Comparison of ENCODE assay signal across 14 cellular contexts in the genomic region with DNA sequence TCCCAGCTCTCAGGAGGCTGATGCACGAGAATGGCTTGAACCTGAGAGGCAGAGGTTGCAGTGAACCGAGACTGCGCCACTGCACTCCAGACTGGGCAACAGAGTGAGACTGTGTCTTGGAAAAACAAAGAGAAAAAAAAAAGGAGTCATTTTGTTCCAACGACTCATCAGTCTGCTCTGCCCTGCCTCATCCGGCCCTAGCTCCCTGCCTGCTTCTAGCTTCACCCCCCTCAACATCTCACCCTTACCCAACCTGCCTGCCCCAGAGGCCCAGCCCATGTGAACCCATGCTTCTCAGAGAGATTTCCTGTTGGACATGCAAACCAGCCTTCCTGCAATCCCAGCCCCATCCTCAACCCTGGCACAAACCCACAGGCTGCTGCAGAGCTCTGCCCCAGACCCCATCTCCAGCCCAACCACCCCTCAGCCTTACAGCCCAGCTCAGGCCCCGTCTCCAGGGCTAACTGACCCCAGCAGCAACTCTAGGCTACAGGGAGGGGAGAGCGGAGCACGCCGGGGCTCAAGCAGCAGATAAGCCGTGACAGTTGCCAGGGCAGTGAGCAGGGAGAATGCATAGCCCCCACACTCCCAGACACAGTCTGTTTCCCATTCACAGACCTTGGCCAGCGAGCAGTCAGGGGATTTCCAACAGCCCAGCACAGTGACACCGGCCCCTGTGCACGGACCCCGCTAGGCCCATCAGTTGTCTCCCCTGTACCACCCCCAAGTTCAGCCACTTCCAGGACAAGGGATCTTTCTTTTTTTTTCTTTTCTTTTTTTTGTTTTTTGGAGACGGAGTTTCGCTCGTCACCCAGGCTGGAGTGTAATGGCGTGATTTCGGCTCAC.
DNase-seq lines count a peak whose midpoint lies in the region; ATAC-seq, FAIRE-seq and TF ChIP-seq lines count a peak whose summit lies in the region.
"Had no signal": no experiment of that assay in that cellular context is flagged by ENCODE, and none has a peak within 500 bp of the region (broad histone marks: within the 10 kb centered on the region; RNA-seq: fewer than 3 reads in every experiment).

No MANE protein-coding gene starts in this region.

- DNase-seq in T-helper 1 cell (no peak), T-helper 17 cell (no peak), fibroblast of the aortic adventitia (ENCODE audit: low read depth) (peak; percentile 28), NOMO-1 (lab: John Stamatoyannopoulos, UW; ENCODE audit: unreplicated experiment in 2 of 2) (no peak), small intestine (no peak)
- DNase-seq: activated T-cell treated with anti-CD3 and anti-CD28 coated beads, Interleukin-2, amount 50 U/mL, for 1 hour; effector CD4-positive, alpha-beta T cell; NCI-H446; T-helper 2 cell had no signal

- H3K36me3 Mint-ChIP-seq in T-helper 1 cell treated with Interleukin-12 subunit alpha and Interleukin-12 subunit beta and Interleukin-4 antibody, amounts not matched to agents 30 μg/mL and 1 μg/mL, for 36 hours (ENCODE audit: low read depth), result peaks cover 2% of the 10 kb centered on the region
- H3K36me3 Mint-ChIP-seq in T-helper 17 cell (ENCODE audit: low read depth), result peaks cover 2% of the 10 kb centered on the region

- no peaks in the 10 kb centered on the region for H3K9me3 Mint-ChIP-seq in T-helper 1 cell treated with Interleukin-12 subunit alpha and Interleukin-12 subunit beta and Interleukin-4 antibody, amounts not matched to agents 30 μg/mL and 1 μg/mL, for 36 hours

- no peak for TF ChIP-seq CTCF in fibroblast of the aortic adventitia (IDR thresholded peaks at IDR 0.05; ENCODE audit: insufficient read depth, low read length)

- no peak overlapping the region for H3K4me3 Mint-ChIP-seq in T-helper 1 cell treated with Interleukin-12 subunit alpha and Interleukin-12 subunit beta and Interleukin-4 antibody, amounts not matched to agents 30 μg/mL and 1 μg/mL, for 36 hours
- no peak overlapping the region for H3K4me3 Mint-ChIP-seq in T-helper 17 cell

- peaks cover 3% of the 10 kb centered on the region for H3K4me1 Mint-ChIP-seq in T-helper 1 cell treated with Interleukin-12 subunit alpha and Interleukin-12 subunit beta and Interleukin-4 antibody, amounts not matched to agents 30 μg/mL and 1 μg/mL, for 36 hours (ENCODE audit: low read depth)
- H3K4me1 Mint-ChIP-seq in T-helper 17 cell, result peaks cover 8% of the 10 kb centered on the region

- no peak for ATAC-seq in T-helper 17 cell
- ATAC-seq in GM21381 (IDR thresholded peaks at IDR 0.05; ENCODE audit: unreplicated experiment), result no peak

- H3K4me3 ChIP-seq in fibroblast of the aortic adventitia (ENCODE audit: low read depth, low read length), result no peak overlapping the region
- H3K4me3 ChIP-seq in skeletal muscle satellite cell (ENCODE audit: low read length), result no peak overlapping the region
- no peak overlapping the region for H3K4me3 ChIP-seq in small intestine (ENCODE audit: low read depth in 1 of 2, low read length in 2 of 2)

- H3K36me3 ChIP-seq in skeletal muscle satellite cell (ENCODE audit: insufficient read depth, low read length) (peaks cover 25% of the 10 kb centered on the region), small intestine (ENCODE audit: control insufficient read depth in 2 of 2, insufficient read depth in 2 of 2, low read length in 2 of 2) (peaks cover 9% of the 10 kb centered on the region in 2 donors)

- H3K27ac Mint-ChIP-seq in T-helper 1 cell treated with Interleukin-12 subunit alpha and Interleukin-12 subunit beta and Interleukin-4 antibody, amounts not matched to agents 30 μg/mL and 1 μg/mL, for 36 hours, result peak overlapping the region; percentile 57
- peak overlapping the region; percentile 27 for H3K27ac Mint-ChIP-seq in T-helper 17 cell

- peak overlapping the region; percentile 8 for H3K4me2 ChIP-seq in skeletal muscle satellite cell (ENCODE audit: low read length)

- H3K27me3 Mint-ChIP-seq in T-helper 1 cell treated with Interleukin-12 subunit alpha and Interleukin-12 subunit beta and Interleukin-4 antibody, amounts not matched to agents 30 μg/mL and 1 μg/mL, for 36 hours (ENCODE audit: low read depth), result no peaks in the 10 kb centered on the region
- H3K27me3 Mint-ChIP-seq in T-helper 17 cell, result no peaks in the 10 kb centered on the region

- 86 to 93% (median 91%) methylated on average over 19 of the region's 19 CpGs for whole genome bisulfite sequencing in small intestine, 3 donors

- FAIRE-seq in small intestine (lab: Jason Lieb, UNC), result no peak
- FAIRE-seq: A204.1, islet of Langerhans had no signal

- no peaks in the 10 kb centered on the region for H3K9me3 ChIP-seq in T-helper 17 cell (ENCODE audit: control insufficient read depth, low read length, poor library complexity, severe bottlenecking)
- no peaks in the 10 kb centered on the region for H3K9me3 ChIP-seq in skeletal muscle satellite cell (replicated peaks; ENCODE audit: low read length)
- H3K9me3 ChIP-seq in small intestine (ENCODE audit: control insufficient read depth, low read depth), result no peaks in the 10 kb centered on the region

- no peak overlapping the region for H3K27ac ChIP-seq in small intestine (ENCODE audit: low read depth in 1 of 2, low read length in 1 of 2)

- H3K4me1 ChIP-seq in skeletal muscle satellite cell (ENCODE audit: control insufficient read depth, insufficient read depth, low read length), result peaks cover 10% of the 10 kb centered on the region
- H3K4me1 ChIP-seq in small intestine (ENCODE audit: control insufficient read depth in 2 of 2, insufficient read depth in 1 of 2, low read depth in 1 of 2, low read length in 1 of 2), result no peaks in the 10 kb centered on the region

- peak overlapping the region; percentile 11 for H3K9ac ChIP-seq in skeletal muscle satellite cell (ENCODE audit: low read depth, low read length)

- no peaks in the 10 kb centered on the region for H3K27me3 ChIP-seq in skeletal muscle satellite cell (ENCODE audit: control insufficient read depth, insufficient read depth, low read length)
- no peaks in the 10 kb centered on the region for H3K27me3 ChIP-seq in small intestine (ENCODE audit: control insufficient read depth in 2 of 2, insufficient read depth in 2 of 2, low read length in 2 of 2)
